ENCODE assay signal across 8 cellular contexts in genomic region chr6:77463308-77463880, GRCh38. TPM values are rescaled to one million over a fixed set of nuclear protein-coding genes. Genes with fewer than 3 reads are reported as not detected.
DNase-seq lines count a peak whose midpoint lies in the region; ATAC-seq and TF ChIP-seq lines count a peak whose summit lies in the region.

Gene HTR1B (minus strand): TSS chr6:77463491. CDS start chr6:77463403, 88 bp downstream.

- dilution Hi-C loops in mammary epithelial cell (cut with HindIII; ENCODE audit: low sequenced_read_pairs): no loop called here

- DNase-seq in DMS53 (lab: John Stamatoyannopoulos, UW): peak; percentile 51
- DNase-seq in DMS53 treated with DMSO at 0.1 percent for 48 hours (lab: John Stamatoyannopoulos, UW; ENCODE audit: unreplicated experiment): no peak
- peak; percentile 56 for DNase-seq in mammary epithelial cell
- DNase-seq in left lung: peak in 1 of 2 donors; percentile 73
- no peak for DNase-seq in thoracic aorta (ENCODE audit: low spot score)
- DNase-seq in activated CD8-positive, alpha-beta memory T cell treated with anti-CD3 and anti-CD28 coated beads, Interleukin-2, amount 10 ng/mL, durations not matched to agents 7 days and 5 days: no peak
- no peak for DNase-seq in middle frontal gyrus (ENCODE audit: extremely low spot score, low spot score)

- WGBS in mammary epithelial cell (ENCODE audit: low coverage, missing lambda C conversion rate): 4% methylated on average over 22 of the region's 31 CpGs

- intact Hi-C loops in mammary epithelial cell (cut with micrococcal nuclease): loop anchor here (10.0 kb wide), 4 partner anchors 111 to 1231 kb away; no protein-coding TSS in a partner anchor
- intact Hi-C loops in left lung (cut with DNase I): no loop called here

- H3K27ac Mint-ChIP-seq in activated CD8-positive, alpha-beta memory T cell treated with anti-CD3 and anti-CD28 coated beads, Interleukin-2, amount 10 ng/mL, durations not matched to agents 7 days and 5 days: no peak within 1 kb of the TSS

- no TSS peak for BruUV-seq in mammary epithelial cell (replicated peaks; lab: Mats Ljungman, UMichigan)

- H3K9me3 Mint-ChIP-seq in activated CD8-positive, alpha-beta memory T cell treated with anti-CD3 and anti-CD28 coated beads, Interleukin-2, amount 10 ng/mL, durations not matched to agents 7 days and 5 days (ENCODE audit: low read depth): no peaks in the 10 kb centered on the region

- H3K27me3 ChIP-seq in mammary epithelial cell (ENCODE audit: insufficient read depth, low read length): no peaks in the 10 kb centered on the region
- H3K27me3 ChIP-seq in left lung: peaks cover 44 to 70% of the 10 kb centered on the region in 2 donors
- no peaks in the 10 kb centered on the region for H3K27me3 ChIP-seq in thoracic aorta (replicated peaks; ENCODE audit: insufficient read depth)

- no peaks in the 10 kb centered on the region for H3K79me2 ChIP-seq in mammary epithelial cell (ENCODE audit: insufficient read depth, low read length)

- ATAC-seq in left lung (peak; percentile 10), thoracic aorta (ENCODE audit: insufficient number of reproducible peaks, low FRiP score, low read depth) (no peak), GM18867 (IDR thresholded peaks at IDR 0.05; ENCODE audit: unreplicated experiment) (no peak)
- no peak for ATAC-seq in activated CD8-positive, alpha-beta memory T cell treated with anti-CD3 and anti-CD28 coated beads, Interleukin-2, amount 10 ng/mL, durations not matched to agents 7 days and 5 days

- H2AFZ ChIP-seq in mammary epithelial cell (ENCODE audit: low read depth, low read length): peak within 1 kb of the TSS; percentile 80

- H4K20me1 ChIP-seq in mammary epithelial cell (ENCODE audit: insufficient read depth, low read length): no peaks in the 10 kb centered on the region

- H3K9ac ChIP-seq in mammary epithelial cell (ENCODE audit: insufficient read depth, low read length): no peak within 1 kb of the TSS

- H3K27me3 Mint-ChIP-seq in activated CD8-positive, alpha-beta memory T cell treated with anti-CD3 and anti-CD28 coated beads, Interleukin-2, amount 10 ng/mL, durations not matched to agents 7 days and 5 days: peaks cover 68% of the 10 kb centered on the region

- H3K36me3 ChIP-seq in mammary epithelial cell (ENCODE audit: insufficient read depth, low read length) (no peaks in the 10 kb centered on the region), left lung (no peaks in the 10 kb centered on the region), thoracic aorta (no peaks in the 10 kb centered on the region)

- TF ChIP-seq CTCF in mammary epithelial cell (conservative IDR thresholded peaks at IDR 0.05 in 1 of 2, IDR thresholded peaks at IDR 0.05 in 1 of 2; ENCODE audit: extremely low read depth in 1 of 2, insufficient read depth in 1 of 2, low read depth in 1 of 2, low read length in 2 of 2) (no peak), left lung (IDR thresholded peaks at IDR 0.05) (no peak), thoracic aorta (IDR thresholded peaks at IDR 0.05) (no peak)

- H3K27ac ChIP-seq in mammary epithelial cell (ENCODE audit: insufficient read depth, low read depth, low read length): no peak within 1 kb of the TSS
- H3K27ac ChIP-seq in left lung: no peak within 1 kb of the TSS
- H3K27ac ChIP-seq in thoracic aorta: peak within 1 kb of the TSS; percentile 82

- no peak within 1 kb of the TSS for H3K4me3 Mint-ChIP-seq in activated CD8-positive, alpha-beta memory T cell treated with anti-CD3 and anti-CD28 coated beads, Interleukin-2, amount 10 ng/mL, durations not matched to agents 7 days and 5 days

- H3K4me1 ChIP-seq in mammary epithelial cell (ENCODE audit: insufficient read depth, low read length) (peaks cover 28% of the 10 kb centered on the region), left lung (peaks cover 4 to 11% of the 10 kb centered on the region in 2 donors), thoracic aorta (ENCODE audit: control insufficient read depth in 1 of 2, low read depth in 2 of 2) (peaks cover 5 to 22% of the 10 kb centered on the region in 2 donors)

- H3K4me3 ChIP-seq in mammary epithelial cell (replicated peaks in 1 of 3; ENCODE audit: insufficient read depth in 1 of 3, low read depth in 2 of 3, low read length in 3 of 3) (peak within 1 kb of the TSS; percentile 33 to 53 (median 53)), left lung (peak within 1 kb of the TSS; percentile 3 to 11), thoracic aorta (peak within 1 kb of the TSS; percentile 86)

- H3K4me1 Mint-ChIP-seq in activated CD8-positive, alpha-beta memory T cell treated with anti-CD3 and anti-CD28 coated beads, Interleukin-2, amount 10 ng/mL, durations not matched to agents 7 days and 5 days: peaks cover 16% of the 10 kb centered on the region

- in situ Hi-C loops in mammary epithelial cell (cut with MboI; ENCODE audit: low sequenced_read_pairs in 2 of 2): loop anchor here (10.0 to 25.0 kb wide), 2 partner anchors 776 to 1351 kb away; no protein-coding TSS in a partner anchor

- peaks cover 6% of the 10 kb centered on the region for H3K36me3 Mint-ChIP-seq in activated CD8-positive, alpha-beta memory T cell treated with anti-CD3 and anti-CD28 coated beads, Interleukin-2, amount 10 ng/mL, durations not matched to agents 7 days and 5 days

- H3K4me2 ChIP-seq in mammary epithelial cell (ENCODE audit: insufficient read depth, low read depth, low read length): peak within 1 kb of the TSS; percentile 91

- CTCF ChIA-PET in mammary epithelial cell (lab: Charles Lee; ENCODE audit: low non-redundant PET): no interaction called here
- CTCF ChIA-PET in activated CD8-positive, alpha-beta memory T cell treated with anti-CD3 and anti-CD28 coated beads, Interleukin-2, amount 10 ng/mL, durations not matched to agents 7 days and 5 days (lab: Charles Lee): interaction anchor here (1.2 kb wide), 1 partner anchor 1570 kb away, joined by 3 read pairs; no protein-coding TSS in a partner anchor

- no peaks in the 10 kb centered on the region for H3K9me3 ChIP-seq in mammary epithelial cell (replicated peaks; ENCODE audit: insufficient read depth, low read length)
- no peaks in the 10 kb centered on the region for H3K9me3 ChIP-seq in left lung
- no peaks in the 10 kb centered on the region for H3K9me3 ChIP-seq in thoracic aorta

RNA-seq across cellular contexts. Expression of gene HTR1B, which starts in this region (rescaled TPM):
- total RNA-seq in mammary epithelial cell (1 to 10 TPM in 1 of 2 donors, under 1 TPM in 1; 0.33 to 1.5 TPM), left lung (under 1 TPM; 0.38 to 0.65 TPM), thoracic aorta (1 to 10 TPM; 5.9 to 9.9 TPM)
- 1.6 TPM for polyA plus RNA-seq in mammary epithelial cell
- polyA minus RNA-seq in mammary epithelial cell: 2.5 TPM
- not detected for total RNA-seq in activated CD8-positive, alpha-beta memory T cell treated with anti-CD3 and anti-CD28 coated beads, Interleukin-2, amount 10 ng/mL, durations not matched to agents 7 days and 5 days

Comparison
In these comparisons a context has a peak if more than half of its experiments do, and no peak if none do; other contexts are left out.
1. DNase-seq: peak in DMS53 (single experiment) and mammary epithelial cell (single experiment); none in DMS53 treated with DMSO at 0.1 percent for 48 hours (single experiment), thoracic aorta (single experiment), activated CD8-positive, alpha-beta memory T cell treated with anti-CD3 and anti-CD28 coated beads, Interleukin-2, amount 10 ng/mL, durations not matched to agents 7 days and 5 days (single experiment) and middle frontal gyrus (single experiment).
2. Peak in ATAC-seq and H3K4me3 ChIP-seq in left lung; RNA of the gene not detected or under 1 TPM.
3. H3K27ac ChIP-seq: peak in thoracic aorta (2 of 2); none in mammary epithelial cell (single experiment) and left lung (0 of 2).
4. H3K4me3 ChIP-seq: peak in every context shown above with its lines; median percentile 86 in thoracic aorta; 53 in mammary epithelial cell; 7 in left lung.